ENCODE assay signal across 8 cellular contexts in genomic region chr1:161037661-161038522, GRCh38. TPM values are rescaled to one million over a fixed set of nuclear protein-coding genes. Genes with fewer than 3 reads are reported as not detected.
DNase-seq lines count a peak whose midpoint lies in the region; ATAC-seq and TF ChIP-seq lines count a peak whose summit lies in the region.

No MANE protein-coding gene starts in this region.

- no peak overlapping the region for H2BK120ac ChIP-seq in neuronal stem cell (ENCODE audit: low read depth, low read length)

- H3K27ac Mint-ChIP-seq in Calu3 (ENCODE audit: unreplicated experiment): peak overlapping the region; percentile 45

- CTCF ChIA-PET in Calu3 (lab: Charles Lee): interaction anchor here (0.6 to 3.0 kb wide), 4 partner anchors 10 to 40 kb away, joined by 3 to 17 read pairs (median 4); partner anchors contain the start of gene F11R

- H3K18ac ChIP-seq in neuronal stem cell (ENCODE audit: low read length): peak overlapping the region; percentile 91

- H4K8ac ChIP-seq in neuronal stem cell (ENCODE audit: low read depth, low read length): no peak overlapping the region

- H3K27me3 Mint-ChIP-seq in Calu3 (ENCODE audit: unreplicated experiment): no peaks in the 10 kb centered on the region

- peak overlapping the region; percentile 95 for H3K4me3 Mint-ChIP-seq in Calu3 (ENCODE audit: low read depth, unreplicated experiment)

- peaks cover 43% of the 10 kb centered on the region for H3K36me3 Mint-ChIP-seq in Calu3 (ENCODE audit: insufficient read depth, unreplicated experiment)

- H2AFZ ChIP-seq in neuronal stem cell (ENCODE audit: low read length): no peak overlapping the region

- H3K9ac ChIP-seq in neuronal stem cell (ENCODE audit: low read depth, low read length, poor library complexity): peak overlapping the region; percentile 89

- no peak overlapping the region for H2BK5ac ChIP-seq in neuronal stem cell (ENCODE audit: low read length)

- H3K23ac ChIP-seq in neuronal stem cell (ENCODE audit: low read depth, low read length, poor library complexity): no peak overlapping the region

- TSS peak; percentile 52 for BruUV-seq in Calu3 (replicated peaks; lab: Mats Ljungman, UMichigan)

- no peak overlapping the region for H3K4ac ChIP-seq in neuronal stem cell (ENCODE audit: low read length)

- peak overlapping the region; percentile 95 for H2AK5ac ChIP-seq in neuronal stem cell (ENCODE audit: low read depth, low read length)

- H3K27ac ChIP-seq in epithelial cell of prostate (peak overlapping the region; percentile 67), neuronal stem cell (replicated peaks; ENCODE audit: low read length) (peak overlapping the region; percentile 2)

- no peak overlapping the region for H2BK15ac ChIP-seq in neuronal stem cell (ENCODE audit: low read length)

- peaks cover 30 to 52% of the 10 kb centered on the region in 2 donors for H3K36me3 ChIP-seq in neuronal stem cell (replicated peaks in 1 of 2; ENCODE audit: control insufficient read depth in 2 of 2, insufficient read depth in 2 of 2, low read length in 2 of 2)

- H4K91ac ChIP-seq in neuronal stem cell (ENCODE audit: low read depth, low read length, poor library complexity): no peak overlapping the region

- peaks cover 14% of the 10 kb centered on the region for H3K4me1 Mint-ChIP-seq in Calu3 (ENCODE audit: low read depth, unreplicated experiment)

- WGBS in neuronal stem cell (ENCODE audit: extremely low coverage in 2 of 2, insufficient read length in 2 of 2, insufficient replicate concordance in 1 of 2), 2 donors: no CpG with 5 or more reads among the region's 21 CpGs

- intact Hi-C loops in Calu3 (cut with micrococcal nuclease; ENCODE audit: unreplicated experiment): no loop called here

- ATAC-seq in GM18498 (IDR thresholded peaks at IDR 0.05; ENCODE audit: unreplicated experiment) (no peak), HG03196 (IDR thresholded peaks at IDR 0.05; ENCODE audit: unreplicated experiment) (no peak)

- TF ChIP-seq CTCF in Calu3 (IDR thresholded peaks at IDR 0.05; ENCODE audit: unreplicated experiment): no peak

- H3K9me3 ChIP-seq in neuronal stem cell (replicated peaks in 1 of 2; ENCODE audit: control insufficient read depth in 2 of 2, insufficient read depth in 1 of 2, low read depth in 1 of 2, low read length in 2 of 2): no peaks in the 10 kb centered on the region

- H3K9me3 Mint-ChIP-seq in Calu3 (ENCODE audit: low read depth, unreplicated experiment): no peaks in the 10 kb centered on the region

- peak; percentile 61 for DNase-seq in Calu3
- peak; percentile 54 for DNase-seq in NCI-H748 (lab: John Stamatoyannopoulos, UW; ENCODE audit: unreplicated experiment)
- DNase-seq in epithelial cell of prostate (ENCODE audit: low read depth, low spot score): no peak
- DNase-seq in neuronal stem cell (ENCODE audit: low spot score): peak; percentile 26
- DNase-seq in SHP77 treated with DMSO at 0.1 percent for 48 hours (lab: John Stamatoyannopoulos, UW): no peak
- no peak for DNase-seq in EL

- H3K4me2 ChIP-seq in neuronal stem cell (ENCODE audit: insufficient read depth, low read length, poor library complexity, severe bottlenecking): peak overlapping the region; percentile 96

- H2BK12ac ChIP-seq in neuronal stem cell (ENCODE audit: low read length): no peak overlapping the region

- H3K4me3 ChIP-seq in neuronal stem cell (ENCODE audit: low read length in 2 of 2): peak overlapping the region in 1 of 2 donors; percentile 98

- peaks cover 3% of the 10 kb centered on the region for H3K79me1 ChIP-seq in neuronal stem cell (ENCODE audit: low read depth, low read length)

- no peaks in the 10 kb centered on the region for H3K27me3 ChIP-seq in neuronal stem cell (ENCODE audit: control insufficient read depth in 3 of 3, insufficient read depth in 3 of 3, low read depth in 1 of 3, low read length in 3 of 3)

- peaks cover 5 to 13% of the 10 kb centered on the region in 2 donors for H3K4me1 ChIP-seq in neuronal stem cell (ENCODE audit: control insufficient read depth in 2 of 2, insufficient read depth in 1 of 2, low read depth in 1 of 2, low read length in 2 of 2)

- H3K14ac ChIP-seq in neuronal stem cell (ENCODE audit: low read length): no peak overlapping the region

RNA-seq across cellular contexts. Expression of gene TSTD1, which starts 0.9 kb away (rescaled TPM):
- 67.6 and 74.1 TPM in 2 replicates for total RNA-seq in Calu3 (2022)
- polyA plus RNA-seq in neuronal stem cell (2013, experiment 1 of 2): 49.5 TPM
- 50.2 TPM for polyA plus RNA-seq in neuronal stem cell (2013, experiment 2 of 2)

RNA-seq across cellular contexts. Expression of gene USF1, which starts 7.9 kb away (rescaled TPM):
- total RNA-seq in Calu3 (2022): 72.1 and 75.4 TPM in 2 replicates
- 37.4 TPM for polyA plus RNA-seq in neuronal stem cell (2013, experiment 1 of 2)
- polyA plus RNA-seq in neuronal stem cell (2013, experiment 2 of 2): 35.9 TPM

RNA-seq across cellular contexts. Expression of gene F11R, which starts 16.9 kb away (rescaled TPM):
- total RNA-seq in Calu3 (2022): 157 and 173 TPM in 2 replicates
- polyA plus RNA-seq in neuronal stem cell (2013, experiment 1 of 2): 15.6 TPM
- 16.1 TPM for polyA plus RNA-seq in neuronal stem cell (2013, experiment 2 of 2)

RNA-seq across cellular contexts. Expression of gene ARHGAP30, which starts 31.8 kb away (rescaled TPM):
- 1.7 and 2.9 TPM in 2 replicates for total RNA-seq in Calu3 (2022)
- 0.11 TPM for polyA plus RNA-seq in neuronal stem cell (2013, experiment 1 of 2)
- polyA plus RNA-seq in neuronal stem cell (2013, experiment 2 of 2): 0.04 TPM

RNA-seq across cellular contexts. Expression of gene NECTIN4, which starts 51.5 kb away (rescaled TPM):
- 24.9 and 42.4 TPM in 2 replicates for total RNA-seq in Calu3 (2022)
- 0.13 TPM for polyA plus RNA-seq in neuronal stem cell (2013, experiment 1 of 2)
- polyA plus RNA-seq in neuronal stem cell (2013, experiment 2 of 2): 0.10 TPM

Comparison
In these comparisons a context has a peak if more than half of its experiments do, and no peak if none do; other contexts are left out.
1. DNase-seq: peak in Calu3 (single experiment), NCI-H748 (single experiment) and neuronal stem cell (single experiment); none in epithelial cell of prostate (single experiment), SHP77 treated with DMSO at 0.1 percent for 48 hours (single experiment) and EL (single experiment).